ENCODE assay signal across 8 cellular contexts in genomic region chr11:2383823-2384722, GRCh38. TPM values are rescaled to one million over a fixed set of nuclear protein-coding genes. Genes with fewer than 3 reads are reported as not detected.
DNase-seq lines count a peak whose midpoint lies in the region; ATAC-seq and TF ChIP-seq lines count a peak whose summit lies in the region.
"Had no signal": no experiment of that assay in that cellular context is flagged by ENCODE, and none has a peak within 500 bp of the region (broad histone marks: within the 10 kb centered on the region; RNA-seq: fewer than 3 reads in every experiment).

No MANE protein-coding gene starts in this region.

- H3K36me3 ChIP-seq in HCT116 (ENCODE audit: control insufficient read depth in 1 of 2, insufficient read depth in 2 of 2, low read length in 2 of 2) (peaks cover 7 to 22% of the 10 kb centered on the region in 2 experiments; a peak in 2 of 4 replicates), suprapubic skin (no peaks in the 10 kb centered on the region)

- H3K4me1 Mint-ChIP-seq in immature natural killer cell = peaks cover 72 to 86% of the 10 kb centered on the region in 2 donors

- no TSS peak for BruUV-seq in HCT116 (replicated peaks; lab: Mats Ljungman, UMichigan)

- no peaks in the 10 kb centered on the region for H3K9me3 ChIP-seq in HCT116 (ENCODE audit: control insufficient read depth in 1 of 2, insufficient read depth in 1 of 2, low read depth in 1 of 2, low read length in 2 of 2)
- no peaks in the 10 kb centered on the region for H3K9me3 ChIP-seq in suprapubic skin

- peaks cover 10% of the 10 kb centered on the region; the same call in 1 of the 2 replicates for H4K20me1 ChIP-seq in HCT116 (ENCODE audit: insufficient read depth)

- H3K4me2 ChIP-seq in HCT116 (ENCODE audit: low read length) = no peak overlapping the region
- H3K4me2 ChIP-seq: hepatocyte had no signal

- peak overlapping the region in 4 of 5 donors; percentile 42 to 93 (median 60) for H3K4me3 Mint-ChIP-seq in immature natural killer cell

- H3K4me3 ChIP-seq in HCT116 (replicated peaks in 1 of 2; ENCODE audit: low read depth in 1 of 2, low read length in 2 of 2) = no peak overlapping the region
- peak overlapping the region; percentile 14 for H3K4me3 ChIP-seq in suprapubic skin
- H3K4me3 ChIP-seq: hepatocyte had no signal

- H3K4me1 ChIP-seq in HCT116 (ENCODE audit: control insufficient read depth in 1 of 2, insufficient read depth in 2 of 2, low read length in 2 of 2) = peaks cover 8 to 49% of the 10 kb centered on the region in 2 experiments; a peak in 3 of 4 replicates
- peaks cover 100% of the 10 kb centered on the region for H3K4me1 ChIP-seq in suprapubic skin

- intact Hi-C loops in HCT116 (cut with micrococcal nuclease) = no loop called here
- intact Hi-C loops in posterior vena cava (cut with DNase I) = loop anchor here in 1 of 2 donors (5.0 kb wide), 1 partner anchor 72 kb away; no protein-coding TSS in a partner anchor

- TF ChIP-seq CTCF in HCT116 (IDR thresholded peaks at IDR 0.05 in 2 of 3, conservative IDR thresholded peaks at IDR 0.05 in 1 of 3; ENCODE audit: borderline replicate concordance in 1 of 3, insufficient read depth in 1 of 3, low read depth in 2 of 3, low read length in 2 of 3) (no peak), suprapubic skin (IDR thresholded peaks at IDR 0.05) (no peak)

- TF ChIP-seq POLR2A in HCT116 (IDR thresholded peaks at IDR 0.05; ENCODE audit: borderline replicate concordance, extremely low read depth, insufficient read depth, insufficient read length) = no peak
- no peak for TF ChIP-seq POLR2A in suprapubic skin (IDR thresholded peaks at IDR 0.05)

- H3K9me2 ChIP-seq in HCT116 (ENCODE audit: insufficient read depth) = no peaks in the 10 kb centered on the region

- RAD21 ChIA-PET in HCT116 (lab: Charles Lee; ENCODE audit: low non-redundant PET in 1 of 2, low total read pairs in 2 of 2, uncharacterized antibody in 2 of 2, unreplicated experiment in 2 of 2) = no interaction called here

- peak overlapping the region; percentile 64 to 96 (median 92) for H3K27ac Mint-ChIP-seq in immature natural killer cell

- 51% methylated on average over 14 of the region's 32 CpGs for WGBS in suprapubic skin

- peaks cover 96% of the 10 kb centered on the region for H3K79me2 ChIP-seq in HCT116 (ENCODE audit: insufficient read depth, low read length)

- H2AFZ ChIP-seq in HCT116 (ENCODE audit: low read depth, low read length, poor library complexity, severe bottlenecking) = no peak overlapping the region
- H2AFZ ChIP-seq: hepatocyte had no signal

- no peak overlapping the region for H3K9ac ChIP-seq in HCT116 (ENCODE audit: low read length)

- CTCF ChIA-PET in HCT116 (lab: Charles Lee) = no interaction called here

- peaks cover 6 to 19% (median 14%) of the 10 kb centered on the region in 3 donors for H3K27me3 Mint-ChIP-seq in immature natural killer cell (ENCODE audit: low read depth in 3 of 3)

- peak overlapping the region; percentile 2; the same call in 1 of the 2 replicates for H3K27ac ChIP-seq in HCT116 (ENCODE audit: low read depth, low read length)
- H3K27ac ChIP-seq in suprapubic skin = peak overlapping the region; percentile 64
- H3K27ac ChIP-seq: hepatocyte had no signal

- H3K9me3 Mint-ChIP-seq in immature natural killer cell = no peaks in the 10 kb centered on the region

- no peaks in the 10 kb centered on the region for H3K36me3 Mint-ChIP-seq in immature natural killer cell

- POLR2A ChIA-PET in HCT116 (lab: Charles Lee) = no interaction called here

- TF ChIP-seq RAD21 in HCT116 (IDR thresholded peaks at IDR 0.05; ENCODE audit: low read depth) = no peak

- ATAC-seq in HCT116 (peak; percentile 76), GM19351 (IDR thresholded peaks at IDR 0.05; ENCODE audit: unreplicated experiment) (no peak)

- TF ChIP-seq EP300 in suprapubic skin (IDR thresholded peaks at IDR 0.05) = no peak

- no peaks in the 10 kb centered on the region for H3K27me3 ChIP-seq in HCT116 (ENCODE audit: insufficient read depth, low read length)
- H3K27me3 ChIP-seq in suprapubic skin = no peaks in the 10 kb centered on the region
- H3K27me3 ChIP-seq: hepatocyte had no signal

- no peak for DNase-seq in HCT116 (ENCODE audit: low read depth, low spot score)
- DNase-seq in activated CD4-positive, alpha-beta T cell treated with anti-CD3 and anti-CD28 coated beads, Interleukin-2, amount 50 U/mL, for 48 hours = peak; percentile 34
- no peak for DNase-seq in immature natural killer cell
- DNase-seq in suprapubic skin (ENCODE audit: low spot score in 2 of 2) = no peak
- no peak for DNase-seq in DMS79 (lab: John Stamatoyannopoulos, UW)
- DNase-seq in posterior vena cava (ENCODE audit: low spot score) = no peak

TF ChIP-seq in HCT116, 20 proteins besides CTCF, POLR2A, EP300 and RAD21:
- no peak for TF ChIP-seq POLR2AphosphoS5 (IDR thresholded peaks at IDR 0.05; ENCODE audit: low read depth, low read length)
- no peak for TF ChIP-seq MAX (IDR thresholded peaks at IDR 0.05)
- no peak for TF ChIP-seq SP1 (IDR thresholded peaks at IDR 0.05; ENCODE audit: low read depth)
- TF ChIP-seq CEBPB (IDR thresholded peaks at IDR 0.05; ENCODE audit: low read depth) = no peak
- TF ChIP-seq ATF3 (IDR thresholded peaks at IDR 0.05) = no peak
- TF ChIP-seq YY1 (IDR thresholded peaks at IDR 0.05; ENCODE audit: extremely low read depth, insufficient replicate concordance, low read depth, low read length) = no peak
- TF ChIP-seq EZH2 (IDR thresholded peaks at IDR 0.05) = no peak
- no peak for TF ChIP-seq ZFX (IDR thresholded peaks at IDR 0.05)
- no peak for TF ChIP-seq SRF (IDR thresholded peaks at IDR 0.05; ENCODE audit: low read depth)

RNA-seq across cellular contexts. Expression of gene CD81, which starts 7.0 kb away (rescaled TPM):
- total RNA-seq in HCT116 (2021; ENCODE audit: unreplicated experiment) (296 TPM), suprapubic skin (100 to 1,000 TPM; 234 to 340 (median 277) TPM), posterior vena cava (100 to 1,000 TPM; 616 to 784 TPM)
- polyA plus RNA-seq in HCT116 (2012) = 454 and 578 TPM in 2 replicates
- polyA plus RNA-seq in immature natural killer cell = 10 to 100 TPM; 33.1 to 56.9 (median 49.7) TPM

RNA-seq across cellular contexts. Expression of gene TSSC4, which starts 16.5 kb away (rescaled TPM):
- total RNA-seq in HCT116 (2021; ENCODE audit: unreplicated experiment) (47.1 TPM), suprapubic skin (10 to 100 TPM; 25.7 to 60.9 (median 51.4) TPM), posterior vena cava (10 to 100 TPM; 47.4 to 49.6 TPM)
- polyA plus RNA-seq in HCT116 (2012) = 40.5 and 46.1 TPM in 2 replicates
- 100 to 1,000 TPM in 2 of 3 donors, 10 to 100 TPM in 1; 87.7 to 111 (median 108) TPM for polyA plus RNA-seq in immature natural killer cell

Comparison
In these comparisons a context has a peak if more than half of its experiments do, and no peak if none do; other contexts are left out.
1. DNase-seq: peak in activated CD4-positive, alpha-beta T cell treated with anti-CD3 and anti-CD28 coated beads, Interleukin-2, amount 50 U/mL, for 48 hours (2 of 2); none in HCT116 (single experiment), immature natural killer cell (0 of 3), suprapubic skin (0 of 2), DMS79 (single experiment) and posterior vena cava (single experiment).